Comparison of ENCODE assay signal across 21 cellular contexts in genomic region chr6:1470040-1470439, GRCh38.
A peak's percentile ranks its signal among the peaks of the same experiment; 100 is the strongest.
DNase-seq lines count a peak whose midpoint lies in the region; ATAC-seq and TF ChIP-seq lines count a peak whose summit lies in the region.
"Had no signal": no experiment of that assay in that cellular context is flagged by ENCODE, and none has a peak within 500 bp of the region (broad histone marks: within the 10 kb centered on the region; RNA-seq: fewer than 3 reads in every experiment).

No MANE protein-coding gene starts in this region.

- H3K4me3 ChIP-seq in GM06990 (replicated peaks; ENCODE audit: low read depth, low read length): no peak overlapping the region
- H3K4me3 ChIP-seq: lower lobe of right lung, suprapubic skin had no signal

- no peaks in the 10 kb centered on the region for H3K36me3 ChIP-seq in GM06990 (ENCODE audit: control insufficient read depth, insufficient read depth, low read length)
- H3K36me3 ChIP-seq: lower lobe of right lung, suprapubic skin had no signal

- TF ChIP-seq CTCF in GM06990 (IDR thresholded peaks at IDR 0.05; ENCODE audit: insufficient read depth, low read length, poor library complexity, severe bottlenecking): no peak

- H3K27me3 ChIP-seq in GM06990 (replicated peaks; ENCODE audit: control insufficient read depth, insufficient read depth, low read length): no peaks in the 10 kb centered on the region
- H3K27me3 ChIP-seq: suprapubic skin had no signal

- peak; percentile 55 for DNase-seq in GM06990 (ENCODE audit: extremely low read depth, insufficient read length)
- no peak for DNase-seq in NCI-H1694 (lab: John Stamatoyannopoulos, UW)
- DNase-seq in dedifferentiated amniotic fluid mesenchymal stem cell (ENCODE audit: extremely low spot score): no peak
- no peak for DNase-seq in NCI-H1105 (lab: John Stamatoyannopoulos, UW)
- DNase-seq: DMS153; foreskin fibroblast; HFFc6; hippocampal formation; lower lobe of right lung; NCI-H1930; NCI-H446; NK-92 treated with Interleukin-12 subunit alpha and Interleukin-12 subunit beta, amount 100 ng/mL, for 24 hours; SK-N-SH; T-helper 9 cell had no signal

- ATAC-seq in GM18868 (IDR thresholded peaks at IDR 0.05; ENCODE audit: unreplicated experiment): peak; percentile 84
- peak; percentile 60 for ATAC-seq in HG02623 (IDR thresholded peaks at IDR 0.05; ENCODE audit: unreplicated experiment)
- peak; percentile 49 for ATAC-seq in HG03565 (IDR thresholded peaks at IDR 0.05; ENCODE audit: unreplicated experiment)
- ATAC-seq in HG03108 (IDR thresholded peaks at IDR 0.05; ENCODE audit: unreplicated experiment): no peak
- ATAC-seq: activated CD4-positive, CD25-positive, alpha-beta regulatory T cell treated with anti-CD3 and anti-CD28 coated beads, Interleukin-2, amount 50 U/mL, for 24 hours; activated T-helper 17 cell treated with anti-CD3 and anti-CD28 coated beads, Interleukin-2, amount 50 U/mL, for 72 hours; lower lobe of right lung had no signal
